ENCODE assay signal across 25 cellular contexts in genomic region chrX:31633349-31633748, GRCh38.
"Had no signal": no experiment of that assay in that cellular context is flagged by ENCODE, and none has a peak within 500 bp of the region (broad histone marks: within the 10 kb centered on the region; RNA-seq: fewer than 3 reads in every experiment).

No MANE protein-coding gene starts in this region.

- H3K4me1 ChIP-seq: left lung, lower lobe of right lung, right atrium auricular region, right lobe of liver, stomach, tibial artery, upper lobe of right lung, uterus had no signal

- H3K27me3 ChIP-seq: neutrophil, right atrium auricular region, right lobe of liver, stomach, tibial artery, upper lobe of right lung, uterus had no signal

- H3K9me3 ChIP-seq: left lung, lower lobe of right lung, neutrophil, right atrium auricular region, right lobe of liver, stomach, thoracic aorta, tibial artery, upper lobe of right lung, uterus had no signal

- ATAC-seq: left cardiac atrium; left lung; lower lobe of right lung; naive thymus-derived CD8-positive, alpha-beta T cell; right lobe of liver; stimulated activated naive B cell treated with anti-CD40 and anti-IgM and Interleukin-4, amounts not matched to agents 10 μg/mL and 1 μg/mL and 100 μg/mL, for 72 hours; stimulated activated naive CD8-positive, alpha-beta T cell treated with anti-CD3 and anti-CD28 coated beads, Interleukin-15, Interleukin-2, amounts not matched to agents 100 U/mL and 50 U/mL, for 24 hours; upper lobe of right lung had no signal

- DNase-seq: hippocampal formation; kidney glomerular epithelial cell; left cardiac atrium; left lung; lower lobe of right lung; mammary epithelial cell; mesenchymal stem cell; naive thymus-derived CD8-positive, alpha-beta T cell; occipital lobe; right lobe of liver; stimulated activated CD4-positive, alpha-beta T cell treated with anti-CD3 and anti-CD28 coated beads, Interleukin-12 subunit alpha, Interleukin-12 subunit beta, amount 100 ng/mL, for 4 hours; stimulated activated CD4-positive, alpha-beta T cell treated with anti-CD3 and anti-CD28 coated beads, Interleukin-15, amount 100 ng/mL, for 24 hours; stimulated activated CD4-positive, alpha-beta T cell treated with anti-CD3 and anti-CD28 coated beads, Interleukin-2, amount 100 ng/mL, for 24 hours; stimulated activated CD4-positive, alpha-beta T cell treated with anti-CD3 and anti-CD28 coated beads, Interleukin-4, amount 100 ng/mL, for 1 hour; stimulated activated naive B cell treated with anti-CD40 and anti-IgM and Interleukin-4, amounts not matched to agents 10 μg/mL and 1 μg/mL and 100 μg/mL, for 72 hours; stimulated activated naive CD8-positive, alpha-beta T cell treated with anti-CD3 and anti-CD28 coated beads, Interleukin-15, Interleukin-2, amounts not matched to agents 100 U/mL and 50 U/mL, for 24 hours; stomach; tibial artery; trophoblast cell; upper lobe of right lung; uterus had no signal

- H3K4me3 ChIP-seq: left lung, lower lobe of right lung, right atrium auricular region, right lobe of liver, stomach, thoracic aorta, tibial artery, upper lobe of right lung, uterus had no signal

- H3K27ac ChIP-seq: left lung, lower lobe of right lung, neutrophil, right atrium auricular region, right lobe of liver, stomach, thoracic aorta, tibial artery, upper lobe of right lung, uterus had no signal

- H3K36me3 ChIP-seq: left lung, lower lobe of right lung, neutrophil, right atrium auricular region, right lobe of liver, stomach, thoracic aorta, tibial artery, upper lobe of right lung, uterus had no signal

- FAIRE-seq: keratinocyte had no signal
